ENCODE assay signal across 8 cellular contexts in genomic region chr1:155324041-155324716, GRCh38. TPM values are rescaled to one million over a fixed set of nuclear protein-coding genes. Genes with fewer than 3 reads are reported as not detected.
A peak's percentile ranks its signal among the peaks of the same experiment; 100 is the strongest.
DNase-seq lines count a peak whose midpoint lies in the region; ATAC-seq and TF ChIP-seq lines count a peak whose summit lies in the region.

No MANE protein-coding gene starts in this region.

- H3K4me1 ChIP-seq in Loucy (ENCODE audit: insufficient read depth, low read length, poor library complexity, severe bottlenecking) (peaks cover 26% of the 10 kb centered on the region), RWPE2 (ENCODE audit: insufficient read depth, poor library complexity, severe bottlenecking) (no peaks in the 10 kb centered on the region)

- H3K79me2 ChIP-seq in Loucy (ENCODE audit: insufficient read depth, low read length), result peaks cover 10% of the 10 kb centered on the region

- H3K27me3 ChIP-seq in Loucy (ENCODE audit: insufficient read depth, low read length, poor library complexity, severe bottlenecking) (no peaks in the 10 kb centered on the region), RWPE2 (ENCODE audit: insufficient read depth, poor library complexity, severe bottlenecking) (no peaks in the 10 kb centered on the region)

- TF ChIP-seq CTCF in Loucy (conservative IDR thresholded peaks at IDR 0.05; ENCODE audit: low read length) (no peak), RWPE2 (IDR thresholded peaks at IDR 0.05; ENCODE audit: poor library complexity, severe bottlenecking) (no peak), fibroblast of pulmonary artery (IDR thresholded peaks at IDR 0.05; ENCODE audit: low read length, missing control alignments) (no peak), nephron (IDR thresholded peaks at IDR 0.05; ENCODE audit: unreplicated experiment in 3 of 3) (no peak)

- H4K20me1 ChIP-seq in Loucy (ENCODE audit: insufficient read depth, low read length, poor library complexity, severe bottlenecking), result peaks cover 9% of the 10 kb centered on the region

- H3K27me3 Mint-ChIP-seq in nephron (ENCODE audit: low read depth), result no peaks in the 10 kb centered on the region

- peak overlapping the region; percentile 84 to 94 (median 94) for H3K4me3 Mint-ChIP-seq in nephron

- peak overlapping the region; percentile 59 to 96 (median 89) for H3K27ac Mint-ChIP-seq in nephron

- H3K9ac ChIP-seq in Loucy (ENCODE audit: low read depth, low read length, poor library complexity, severe bottlenecking), result peak overlapping the region; percentile 86

- peaks cover 31% of the 10 kb centered on the region for H3K4me1 Mint-ChIP-seq in nephron

- H3K4me2 ChIP-seq in Loucy (ENCODE audit: low read depth, low read length, poor library complexity, severe bottlenecking), result peak overlapping the region; percentile 79

- peaks cover 10% of the 10 kb centered on the region for H3K36me3 Mint-ChIP-seq in nephron (ENCODE audit: low read depth)

- no peaks in the 10 kb centered on the region for H3K9me3 ChIP-seq in Loucy (ENCODE audit: insufficient read depth, low read depth, low read length)
- H3K9me3 ChIP-seq in RWPE2 (ENCODE audit: severe bottlenecking), result no peaks in the 10 kb centered on the region

- no peaks in the 10 kb centered on the region for H3K9me3 Mint-ChIP-seq in nephron

- H3F3A ChIP-seq in Loucy (ENCODE audit: low read depth), result 0 out of 2 replicates have a peak, but pooled peaks cover 6% of the 10 kb centered on the region

- peak overlapping the region; percentile 84 for H2AFZ ChIP-seq in Loucy (ENCODE audit: low read length)

- H3K9me2 ChIP-seq in Loucy (replicated peaks; ENCODE audit: low read depth, low read length), result no peaks in the 10 kb centered on the region

- H3K36me3 ChIP-seq in Loucy (ENCODE audit: insufficient read depth, low read length) (peaks cover 23% of the 10 kb centered on the region; the same call in 1 of the 2 replicates), RWPE2 (ENCODE audit: low read depth) (peaks cover 32% of the 10 kb centered on the region)

- H3K27ac ChIP-seq in RWPE2 (ENCODE audit: poor library complexity, severe bottlenecking), result peak overlapping the region; percentile 83

- peak; percentile 98 for DNase-seq in Daoy (ENCODE audit: low read depth)
- peak; percentile 97 for DNase-seq in H4 (ENCODE audit: low spot score)
- DNase-seq in RWPE2 (ENCODE audit: low spot score), result peak; percentile 98
- DNase-seq in activated effector memory CD4-positive, alpha-beta T cell treated with Interleukin-2 at 50 U/mL for 16 hours, result peak; percentile 79
- DNase-seq in fibroblast of pulmonary artery (ENCODE audit: low read depth), result peak; percentile 97
- peak; percentile 95 for DNase-seq in stimulated activated naive CD8-positive, alpha-beta T cell treated with anti-CD3 and anti-CD28 coated beads, Interleukin-15, Interleukin-2, amounts not matched to agents 100 U/mL and 50 U/mL, for 24 hours

- H3K4me3 ChIP-seq in Loucy (ENCODE audit: low read length, poor library complexity, severe bottlenecking) (peak overlapping the region; percentile 92), RWPE2 (ENCODE audit: severe bottlenecking) (peak overlapping the region; percentile 52), fibroblast of pulmonary artery (replicated peaks; ENCODE audit: low read depth, low read length) (peak overlapping the region; percentile 86)

- ATAC-seq in RWPE2 (ENCODE audit: low read depth), result peak; percentile 69
- ATAC-seq in stimulated activated naive CD8-positive, alpha-beta T cell treated with anti-CD3 and anti-CD28 coated beads, Interleukin-15, Interleukin-2, amounts not matched to agents 100 U/mL and 50 U/mL, for 24 hours, result peak; percentile 81

RNA-seq across cellular contexts. Expression of gene RUSC1, which starts 3.5 kb away (rescaled TPM):
- 17.1 and 18.6 TPM in 2 replicates for total RNA-seq in Daoy (2014; rRNA removed; shearing (Covaris generic))
- 27.5 and 33.8 TPM in 2 replicates for total RNA-seq in H4 (2014; rRNA removed; shearing (Covaris generic))

RNA-seq across cellular contexts. Expression of gene FDPS, which starts 15.5 kb away (rescaled TPM):
- total RNA-seq in Daoy (2014; rRNA removed; shearing (Covaris generic)), result 219 and 227 TPM in 2 replicates
- total RNA-seq in H4 (2014; rRNA removed; shearing (Covaris generic)), result 218 and 266 TPM in 2 replicates

RNA-seq across cellular contexts. Expression of gene PKLR, which starts 22.9 kb away (rescaled TPM):
- total RNA-seq in Daoy (2014; rRNA removed; shearing (Covaris generic)), result not detected in 2 replicates
- total RNA-seq in H4 (2014; rRNA removed; shearing (Covaris generic)), result not detected in 2 replicates

RNA-seq across cellular contexts. Expression of gene HCN3, which starts 46.9 kb away (rescaled TPM):
- total RNA-seq in Daoy (2014; rRNA removed; shearing (Covaris generic)), result 0.11 and 0.65 TPM in 2 replicates
- 0.52 TPM in 1 of 2 replicates, not detected in the other for total RNA-seq in H4 (2014; rRNA removed; shearing (Covaris generic))

RNA-seq across cellular contexts. Expression of gene CLK2, which starts 50.9 kb away (rescaled TPM):
- total RNA-seq in Daoy (2014; rRNA removed; shearing (Covaris generic)), result 11.5 and 15.1 TPM in 2 replicates
- 13.7 and 14.6 TPM in 2 replicates for total RNA-seq in H4 (2014; rRNA removed; shearing (Covaris generic))

Comparison
In these comparisons a context has a peak if more than half of its experiments do, and no peak if none do; other contexts are left out.
1. Peak in every context shown above with its lines: DNase-seq, ATAC-seq, H3K4me3 ChIP-seq and H3K27ac ChIP-seq.